8 cellular contexts compared by ENCODE assay signal in the genomic region with DNA sequence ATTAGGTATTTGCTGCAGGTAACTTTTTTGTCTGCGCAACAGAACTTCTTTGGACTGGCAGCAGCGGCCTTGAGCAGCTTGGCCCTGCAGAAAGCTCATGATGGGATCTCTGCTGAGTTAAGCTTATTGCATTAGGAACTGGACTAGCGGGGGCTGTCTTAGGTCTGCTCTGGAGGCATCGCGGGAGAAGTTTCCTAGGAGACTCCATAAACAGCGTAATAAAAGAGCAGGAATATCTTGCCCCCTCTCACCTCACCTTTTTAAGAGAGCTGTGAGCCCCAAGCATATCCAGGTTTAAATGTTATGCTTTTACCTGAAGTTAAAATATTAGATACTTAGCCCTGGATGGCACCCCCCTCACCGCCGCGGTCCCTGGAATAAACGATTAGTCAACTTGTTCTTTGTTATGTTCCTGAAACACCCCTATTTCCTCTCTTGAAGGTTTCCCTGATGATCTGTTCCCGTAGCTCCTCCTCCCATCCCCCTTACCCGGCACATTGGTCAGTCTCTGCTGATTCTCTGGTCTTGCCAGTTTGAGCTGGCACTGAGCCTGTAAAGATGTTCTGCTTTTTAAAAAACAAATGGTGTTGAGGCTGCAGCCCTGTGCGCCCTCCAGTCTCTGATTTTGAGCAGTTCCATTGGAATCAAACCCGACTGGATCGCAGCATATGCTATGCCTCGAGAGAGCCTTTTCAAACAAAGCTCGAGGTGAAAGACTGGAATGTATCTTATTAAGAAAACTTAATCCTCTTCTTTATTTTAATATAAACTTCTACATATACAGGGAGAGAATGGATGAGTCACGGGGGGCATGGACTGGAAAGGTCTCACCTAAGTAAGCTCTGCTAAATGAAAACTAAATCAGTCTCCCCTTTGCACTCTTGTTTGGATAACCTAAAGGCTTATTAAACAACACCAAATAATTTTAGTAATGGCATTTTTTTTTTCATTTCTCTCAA. TPM values are rescaled to one million over a fixed set of nuclear protein-coding genes. Genes with fewer than 3 reads are reported as not detected.
DNase-seq lines count a peak whose midpoint lies in the region; TF ChIP-seq lines count a peak whose summit lies in the region.

No MANE protein-coding gene starts in this region.

- H3K36me3 ChIP-seq in ovary: no peaks in the 10 kb centered on the region

- no peak for TF ChIP-seq EP300 in ovary (IDR thresholded peaks at IDR 0.05)

- DNase-seq in NCI-H2107 treated with DMSO at 0.1 percent for 48 hours (lab: John Stamatoyannopoulos, UW; ENCODE audit: unreplicated experiment) (peak; percentile 27), NCI-H2107 (lab: John Stamatoyannopoulos, UW) (no peak), NCI-H2029 (lab: John Stamatoyannopoulos, UW) (peak; percentile 70), head of caudate nucleus (peak in 33 of 42 donors; percentile 37 to 78 (median 59)), ovary (peak in 4 of 5 donors; percentile 69 to 79 (median 76)), GM10248 (ENCODE audit: extremely low spot score) (no peak), GOT3 (lab: John Stamatoyannopoulos, UW) (no peak)

- H3K4me3 ChIP-seq in ovary: peak overlapping the region; percentile 64

- no peaks in the 10 kb centered on the region for H3K27me3 ChIP-seq in ovary

- H3K4me1 ChIP-seq in ovary (ENCODE audit: insufficient read depth): peaks cover 13% of the 10 kb centered on the region

- no peaks in the 10 kb centered on the region for H3K27me3 Mint-ChIP-seq in activated naive CD8-positive, alpha-beta T cell

- TF ChIP-seq POLR2A in ovary (IDR thresholded peaks at IDR 0.05): peak; percentile 51

- peak overlapping the region in 1 of 2 donors; percentile 70 for H3K27ac ChIP-seq in ovary

- CTCF ChIA-PET in GM10248 (lab: Yijun Ruan, JAX): interaction anchor here (0.7 to 2.2 kb wide), 13 partner anchors 10 to 285 kb away, joined by 3 to 12 read pairs (median 3); a partner anchor contains a TSS

- POLR2A ChIA-PET in GM10248 (lab: Yijun Ruan, JAX): interaction anchor here (1.0 kb wide), 1 partner anchor 9 kb away, joined by 4 read pairs; no protein-coding TSS in a partner anchor

- TF ChIP-seq CTCF in ovary (IDR thresholded peaks at IDR 0.05) (no peak), GM10248 (IDR thresholded peaks at IDR 0.05; ENCODE audit: control extremely low read depth, extremely low read depth, low read depth, missing control alignments) (no peak)

- peaks cover 6% of the 10 kb centered on the region for H3K36me3 Mint-ChIP-seq in activated naive CD8-positive, alpha-beta T cell

- H3K4me1 Mint-ChIP-seq in activated naive CD8-positive, alpha-beta T cell (ENCODE audit: low read depth): peaks cover 62% of the 10 kb centered on the region

- H3K9me3 Mint-ChIP-seq in activated naive CD8-positive, alpha-beta T cell (ENCODE audit: low read depth): no peaks in the 10 kb centered on the region

- H3K27ac Mint-ChIP-seq in activated naive CD8-positive, alpha-beta T cell: peak overlapping the region; percentile 92

- no peaks in the 10 kb centered on the region for H3K9me3 ChIP-seq in ovary

- H3K4me3 Mint-ChIP-seq in activated naive CD8-positive, alpha-beta T cell: peak overlapping the region; percentile 92

- intact Hi-C loops in head of caudate nucleus (cut with DNase I): no loop called here
- intact Hi-C loops in ovary (cut with DNase I): loop anchor here in 2 of 4 donors (2.0 kb wide), 2 partner anchors 16 to 20 kb away; no protein-coding TSS in a partner anchor

- 1 to 2% (median 2%) methylated on average over 18 of the region's 18 CpGs for WGBS in ovary, 3 donors

RNA-seq across cellular contexts. Expression of a gene that starts 1.9 kb away (rescaled TPM):
- total RNA-seq in ovary: 100 to 1,000 TPM in 2 of 7 donors, 10 to 100 TPM in 5; 23.2 to 111 (median 85.9) TPM
- polyA plus RNA-seq in ovary: 10 to 100 TPM; 34.0 to 43.7 TPM

RNA-seq across cellular contexts. Expression of a gene that starts 58.7 kb away (rescaled TPM):
- 1 to 10 TPM; 4.4 to 9.1 (median 7.2) TPM for total RNA-seq in ovary
- 1 to 10 TPM; 5.0 to 6.4 TPM for polyA plus RNA-seq in ovary

Comparison
In these comparisons a context has a peak if more than half of its experiments do, and no peak if none do; other contexts are left out.
1. DNase-seq: peak in NCI-H2107 treated with DMSO at 0.1 percent for 48 hours (single experiment), NCI-H2029 (single experiment), head of caudate nucleus (33 of 42) and ovary (4 of 5); none in NCI-H2107 (single experiment), GM10248 (single experiment) and GOT3 (single experiment).